ENCODE assay signal across 1 cellular context in the genomic region with DNA sequence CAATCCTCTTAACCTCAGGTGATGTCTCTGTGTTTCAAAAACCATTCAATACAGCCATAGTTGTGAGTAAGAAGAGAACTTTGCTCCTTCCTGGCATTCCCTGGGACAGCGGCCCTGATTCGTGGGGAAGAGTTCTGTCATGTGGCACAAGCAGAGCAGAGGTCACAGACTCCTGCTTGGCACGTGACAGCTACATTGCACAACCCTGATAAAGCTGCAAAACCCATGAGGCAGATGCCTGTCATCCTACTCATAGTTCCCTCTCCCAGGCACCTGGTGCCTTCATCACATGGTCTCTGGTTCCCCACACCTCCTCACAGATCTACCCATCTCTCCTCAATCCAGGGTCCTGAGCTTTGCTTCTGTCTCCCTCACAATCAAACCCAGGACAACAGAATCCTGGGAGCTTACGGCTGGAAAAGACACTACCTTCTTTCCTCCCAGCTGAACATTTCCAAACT.
TF ChIP-seq lines count a peak whose summit lies in the region.

No MANE protein-coding gene starts in this region.

TF ChIP-seq in HepG2, 621 proteins besides CTCF, POLR2A, EP300 and RAD21 (continued from another document):
- TF ChIP-seq, protein P1, sequence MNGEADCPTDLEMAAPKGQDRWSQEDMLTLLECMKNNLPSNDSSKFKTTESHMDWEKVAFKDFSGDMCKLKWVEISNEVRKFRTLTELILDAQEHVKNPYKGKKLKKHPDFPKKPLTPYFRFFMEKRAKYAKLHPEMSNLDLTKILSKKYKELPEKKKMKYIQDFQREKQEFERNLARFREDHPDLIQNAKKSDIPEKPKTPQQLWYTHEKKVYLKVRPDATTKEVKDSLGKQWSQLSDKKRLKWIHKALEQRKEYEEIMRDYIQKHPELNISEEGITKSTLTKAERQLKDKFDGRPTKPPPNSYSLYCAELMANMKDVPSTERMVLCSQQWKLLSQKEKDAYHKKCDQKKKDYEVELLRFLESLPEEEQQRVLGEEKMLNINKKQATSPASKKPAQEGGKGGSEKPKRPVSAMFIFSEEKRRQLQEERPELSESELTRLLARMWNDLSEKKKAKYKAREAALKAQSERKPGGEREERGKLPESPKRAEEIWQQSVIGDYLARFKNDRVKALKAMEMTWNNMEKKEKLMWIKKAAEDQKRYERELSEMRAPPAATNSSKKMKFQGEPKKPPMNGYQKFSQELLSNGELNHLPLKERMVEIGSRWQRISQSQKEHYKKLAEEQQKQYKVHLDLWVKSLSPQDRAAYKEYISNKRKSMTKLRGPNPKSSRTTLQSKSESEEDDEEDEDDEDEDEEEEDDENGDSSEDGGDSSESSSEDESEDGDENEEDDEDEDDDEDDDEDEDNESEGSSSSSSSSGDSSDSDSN (CRISPR knock-in tag; IDR thresholded peaks at IDR 0.05) = peak; percentile 71
- TF ChIP-seq GLI4 (CRISPR knock-in tag; IDR thresholded peaks at IDR 0.05; ENCODE audit: borderline replicate concordance) (peak; percentile 85; the same call in 1 of the 2 replicates), ZSCAN25 (CRISPR knock-in tag; IDR thresholded peaks at IDR 0.05) (peak; percentile 57; the same call in 1 of the 2 replicates), ZIK1 (CRISPR knock-in tag; IDR thresholded peaks at IDR 0.05; ENCODE audit: borderline replicate concordance, low read depth) (peak; percentile 93), TGIF2 (CRISPR knock-in tag; IDR thresholded peaks at IDR 0.05) (peak; percentile 99), ARID2 (CRISPR knock-in tag; IDR thresholded peaks at IDR 0.05; ENCODE audit: borderline replicate concordance) (no peak), ZSCAN9 (CRISPR knock-in tag; IDR thresholded peaks at IDR 0.05; ENCODE audit: borderline replicate concordance) (peak; percentile 98), PRPF4 (IDR thresholded peaks at IDR 0.05; ENCODE audit: low read depth, low read length, poor library complexity, severe bottlenecking) (no peak), ZNF746 (CRISPR knock-in tag; IDR thresholded peaks at IDR 0.05) (peak; percentile 94), XBP1 (CRISPR knock-in tag; IDR thresholded peaks at IDR 0.05) (0 out of 2 replicates have a peak, but pooled peaks have one; percentile 30), FOXO1 (CRISPR knock-in tag; IDR thresholded peaks at IDR 0.05) (peak; percentile 88), ZNF589 (CRISPR knock-in tag; conservative IDR thresholded peaks at IDR 0.05) (peak; percentile 86; the same call in 1 of the 2 replicates), ATM (IDR thresholded peaks at IDR 0.05; ENCODE audit: borderline replicate concordance) (no peak), ZNF629 (CRISPR knock-in tag; conservative IDR thresholded peaks at IDR 0.05) (peak; percentile 64; the same call in 1 of the 2 replicates), PITX1 (CRISPR knock-in tag; IDR thresholded peaks at IDR 0.05) (peak; percentile 95), ZNF557 (CRISPR knock-in tag; IDR thresholded peaks at IDR 0.05) (peak; percentile 96; the same call in 1 of the 2 replicates), HNRNPH1 (optimal IDR thresholded peaks at IDR 0.05; ENCODE audit: low read depth, low read length) (no peak), ZNF678 (CRISPR knock-in tag; IDR thresholded peaks at IDR 0.05) (no peak; the same call in 1 of the 2 replicates)
- TF ChIP-seq, protein P2, sequence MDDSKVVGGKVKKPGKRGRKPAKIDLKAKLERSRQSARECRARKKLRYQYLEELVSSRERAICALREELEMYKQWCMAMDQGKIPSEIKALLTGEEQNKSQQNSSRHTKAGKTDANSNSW (CRISPR knock-in tag; IDR thresholded peaks at IDR 0.05; ENCODE audit: borderline replicate concordance) = no peak; the same call in 1 of the 2 replicates
- TF ChIP-seq, protein P3, sequence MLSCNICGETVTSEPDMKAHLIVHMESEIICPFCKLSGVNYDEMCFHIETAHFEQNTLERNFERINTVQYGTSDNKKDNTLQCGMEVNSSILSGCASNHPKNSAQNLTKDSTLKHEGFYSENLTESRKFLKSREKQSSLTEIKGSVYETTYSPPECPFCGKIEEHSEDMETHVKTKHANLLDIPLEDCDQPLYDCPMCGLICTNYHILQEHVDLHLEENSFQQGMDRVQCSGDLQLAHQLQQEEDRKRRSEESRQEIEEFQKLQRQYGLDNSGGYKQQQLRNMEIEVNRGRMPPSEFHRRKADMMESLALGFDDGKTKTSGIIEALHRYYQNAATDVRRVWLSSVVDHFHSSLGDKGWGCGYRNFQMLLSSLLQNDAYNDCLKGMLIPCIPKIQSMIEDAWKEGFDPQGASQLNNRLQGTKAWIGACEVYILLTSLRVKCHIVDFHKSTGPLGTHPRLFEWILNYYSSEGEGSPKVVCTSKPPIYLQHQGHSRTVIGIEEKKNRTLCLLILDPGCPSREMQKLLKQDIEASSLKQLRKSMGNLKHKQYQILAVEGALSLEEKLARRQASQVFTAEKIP (CRISPR knock-in tag; IDR thresholded peaks at IDR 0.05; ENCODE audit: borderline replicate concordance) = no peak
- TF ChIP-seq, protein P4, sequence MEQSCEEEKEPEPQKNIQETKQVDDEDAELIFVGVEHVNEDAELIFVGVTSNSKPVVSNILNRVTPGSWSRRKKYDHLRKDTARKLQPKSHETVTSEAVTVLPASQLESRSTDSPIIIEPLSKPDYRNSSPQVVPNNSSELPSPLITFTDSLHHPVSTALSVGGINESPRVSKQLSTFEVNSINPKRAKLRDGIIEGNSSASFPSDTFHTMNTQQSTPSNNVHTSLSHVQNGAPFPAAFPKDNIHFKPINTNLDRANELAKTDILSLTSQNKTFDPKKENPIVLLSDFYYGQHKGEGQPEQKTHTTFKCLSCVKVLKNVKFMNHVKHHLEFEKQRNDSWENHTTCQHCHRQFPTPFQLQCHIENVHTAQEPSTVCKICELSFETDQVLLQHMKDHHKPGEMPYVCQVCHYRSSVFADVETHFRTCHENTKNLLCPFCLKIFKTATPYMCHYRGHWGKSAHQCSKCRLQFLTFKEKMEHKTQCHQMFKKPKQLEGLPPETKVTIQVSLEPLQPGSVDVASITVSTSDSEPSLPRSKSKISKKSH (CRISPR knock-in tag; IDR thresholded peaks at IDR 0.05; ENCODE audit: borderline replicate concordance) = peak; percentile 85; the same call in 1 of the 2 replicates
TF ChIP-seq in HepG2: peak in this region for 393.
